In the genomic region with DNA sequence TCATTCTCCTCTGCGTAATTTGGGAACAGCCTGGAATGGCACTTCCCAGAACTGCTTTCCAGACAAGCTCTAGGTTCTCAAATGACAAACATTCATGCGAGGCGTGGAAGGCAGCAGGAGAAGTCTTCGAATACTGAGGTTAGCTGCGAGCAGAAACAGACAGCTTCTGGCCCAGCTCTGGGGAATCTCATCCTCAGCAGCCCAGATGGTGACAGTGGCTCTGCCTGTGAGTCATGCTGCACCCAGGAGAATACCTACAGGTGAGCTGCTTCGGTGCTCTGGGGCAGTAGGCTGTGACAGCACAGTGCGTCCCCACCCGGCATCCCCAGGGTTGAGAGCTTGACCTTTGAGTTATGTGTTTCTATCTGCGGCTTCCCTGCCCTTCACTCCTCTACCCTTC, we compare ENCODE assay signal across 2 cellular contexts.
TF ChIP-seq lines count a peak whose summit lies in the region.

No MANE protein-coding gene starts in this region.

TF ChIP-seq in SK-N-SH treated with all-trans-retinoic acid at 6 μM for 48 hours, 23 proteins besides CTCF, POLR2A, EP300 and RAD21 (continued from another document):
- TF ChIP-seq POU6F1 (CRISPR knock-in tag; IDR thresholded peaks at IDR 0.05; ENCODE audit: borderline replicate concordance, low read depth) (no peak), ARNTL (CRISPR knock-in tag; IDR thresholded peaks at IDR 0.05; ENCODE audit: borderline replicate concordance, low read depth) (no peak)
- TF ChIP-seq, protein P1, sequence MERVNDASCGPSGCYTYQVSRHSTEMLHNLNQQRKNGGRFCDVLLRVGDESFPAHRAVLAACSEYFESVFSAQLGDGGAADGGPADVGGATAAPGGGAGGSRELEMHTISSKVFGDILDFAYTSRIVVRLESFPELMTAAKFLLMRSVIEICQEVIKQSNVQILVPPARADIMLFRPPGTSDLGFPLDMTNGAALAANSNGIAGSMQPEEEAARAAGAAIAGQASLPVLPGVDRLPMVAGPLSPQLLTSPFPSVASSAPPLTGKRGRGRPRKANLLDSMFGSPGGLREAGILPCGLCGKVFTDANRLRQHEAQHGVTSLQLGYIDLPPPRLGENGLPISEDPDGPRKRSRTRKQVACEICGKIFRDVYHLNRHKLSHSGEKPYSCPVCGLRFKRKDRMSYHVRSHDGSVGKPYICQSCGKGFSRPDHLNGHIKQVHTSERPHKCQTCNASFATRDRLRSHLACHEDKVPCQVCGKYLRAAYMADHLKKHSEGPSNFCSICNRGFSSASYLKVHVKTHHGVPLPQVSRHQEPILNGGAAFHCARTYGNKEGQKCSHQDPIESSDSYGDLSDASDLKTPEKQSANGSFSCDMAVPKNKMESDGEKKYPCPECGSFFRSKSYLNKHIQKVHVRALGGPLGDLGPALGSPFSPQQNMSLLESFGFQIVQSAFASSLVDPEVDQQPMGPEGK (CRISPR knock-in tag; IDR thresholded peaks at IDR 0.05; ENCODE audit: borderline replicate concordance) = no peak

TF ChIP-seq in GM23338, 12 proteins besides CTCF, POLR2A, EP300 and RAD21 (continued from another document):
- TF ChIP-seq ZNF462 (CRISPR knock-in tag; IDR thresholded peaks at IDR 0.05) = no peak
- TF ChIP-seq JUNB (IDR thresholded peaks at IDR 0.05; ENCODE audit: unreplicated experiment) = no peak
- TF ChIP-seq REST (IDR thresholded peaks at IDR 0.05; ENCODE audit: unreplicated experiment) = no peak
- TF ChIP-seq EZH2phosphoT487 (IDR thresholded peaks at IDR 0.05; ENCODE audit: unreplicated experiment) = no peak
- TF ChIP-seq NANOG (IDR thresholded peaks at IDR 0.05; ENCODE audit: borderline replicate concordance) = no peak
- no peak for TF ChIP-seq EZH2 (IDR thresholded peaks at IDR 0.05; ENCODE audit: low read depth, unreplicated experiment)
- no peak for TF ChIP-seq ZNF331 (CRISPR knock-in tag; IDR thresholded peaks at IDR 0.05; ENCODE audit: low read depth)
- no peak for TF ChIP-seq CREB1 (CRISPR knock-in tag; IDR thresholded peaks at IDR 0.05; ENCODE audit: low read depth)
- no peak for TF ChIP-seq ZNF114 (CRISPR knock-in tag; IDR thresholded peaks at IDR 0.05)
- TF ChIP-seq STAT1 (IDR thresholded peaks at IDR 0.05; ENCODE audit: unreplicated experiment) = no peak
